In the genomic region with DNA sequence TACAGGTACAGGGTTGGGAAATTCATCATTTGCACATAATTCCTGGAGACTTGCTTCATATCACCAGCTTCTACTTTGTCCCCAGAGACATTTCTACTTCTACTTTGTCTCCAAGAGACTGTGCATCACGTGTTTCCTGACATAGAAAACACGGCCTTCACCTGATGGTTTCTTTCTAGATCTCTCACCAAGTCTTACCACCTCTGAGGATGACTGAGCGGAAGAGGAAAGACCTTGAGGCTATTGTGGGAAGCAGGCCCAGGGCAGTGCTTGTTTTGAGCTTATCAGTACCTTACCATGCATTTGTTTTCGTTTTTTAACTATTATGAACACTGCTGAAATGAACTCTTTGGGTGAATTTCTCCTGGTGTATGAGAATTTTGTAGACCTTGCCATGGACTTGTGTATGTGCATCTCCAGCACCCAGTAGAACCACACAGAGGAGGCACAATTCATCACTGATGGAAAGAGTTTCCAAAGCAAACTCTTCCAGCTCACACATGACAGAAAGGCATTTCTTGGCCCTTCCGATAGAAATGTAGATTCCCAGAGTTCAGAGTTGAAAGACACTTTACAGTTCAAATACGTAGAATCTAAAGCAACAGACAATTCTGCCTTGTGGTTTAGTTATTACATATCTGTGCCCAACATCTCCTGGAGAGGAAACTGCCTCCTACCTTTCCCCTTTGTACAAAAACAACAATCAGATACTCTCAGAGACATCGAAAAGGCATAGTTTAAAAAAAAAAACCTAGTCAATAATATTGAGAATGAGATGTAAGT, we compare ENCODE assay signal across 1 cellular context.
TF ChIP-seq lines count a peak whose summit lies in the region.

No MANE protein-coding gene starts in this region.

TF ChIP-seq in SK-N-SH, 30 proteins besides CTCF, POLR2A, EP300 and RAD21 (continued from another document):
- TF ChIP-seq, protein P1, sequence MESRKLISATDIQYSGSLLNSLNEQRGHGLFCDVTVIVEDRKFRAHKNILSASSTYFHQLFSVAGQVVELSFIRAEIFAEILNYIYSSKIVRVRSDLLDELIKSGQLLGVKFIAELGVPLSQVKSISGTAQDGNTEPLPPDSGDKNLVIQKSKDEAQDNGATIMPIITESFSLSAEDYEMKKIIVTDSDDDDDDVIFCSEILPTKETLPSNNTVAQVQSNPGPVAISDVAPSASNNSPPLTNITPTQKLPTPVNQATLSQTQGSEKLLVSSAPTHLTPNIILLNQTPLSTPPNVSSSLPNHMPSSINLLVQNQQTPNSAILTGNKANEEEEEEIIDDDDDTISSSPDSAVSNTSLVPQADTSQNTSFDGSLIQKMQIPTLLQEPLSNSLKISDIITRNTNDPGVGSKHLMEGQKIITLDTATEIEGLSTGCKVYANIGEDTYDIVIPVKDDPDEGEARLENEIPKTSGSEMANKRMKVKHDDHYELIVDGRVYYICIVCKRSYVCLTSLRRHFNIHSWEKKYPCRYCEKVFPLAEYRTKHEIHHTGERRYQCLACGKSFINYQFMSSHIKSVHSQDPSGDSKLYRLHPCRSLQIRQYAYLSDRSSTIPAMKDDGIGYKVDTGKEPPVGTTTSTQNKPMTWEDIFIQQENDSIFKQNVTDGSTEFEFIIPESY (IDR thresholded peaks at IDR 0.05; ENCODE audit: borderline replicate concordance, low read depth) = no peak
- TF ChIP-seq ELF1 (IDR thresholded peaks at IDR 0.05) (no peak), NFIC (IDR thresholded peaks at IDR 0.05; ENCODE audit: borderline replicate concordance) (no peak)
